In the genomic region with DNA sequence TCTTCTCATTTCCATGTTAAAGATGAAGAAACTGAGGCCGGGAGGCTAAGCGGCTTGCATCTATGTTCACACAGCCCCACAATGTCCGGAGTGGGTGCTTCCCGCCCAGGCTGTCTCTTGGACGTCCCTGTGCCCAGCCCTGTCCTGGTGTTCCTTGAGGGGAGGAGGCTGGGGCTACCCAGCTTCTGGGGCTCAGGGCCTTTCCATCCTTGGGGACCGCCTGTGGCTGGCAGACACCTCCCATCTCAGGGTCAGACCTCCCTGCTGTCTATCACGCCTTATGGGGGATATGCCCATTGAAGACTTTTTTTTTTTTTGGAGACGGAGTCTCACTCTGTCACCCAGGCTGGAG, we compare ENCODE assay signal across 18 cellular contexts.
"Had no signal": no experiment of that assay in that cellular context is flagged by ENCODE, and none has a peak within 500 bp of the region (broad histone marks: within the 10 kb centered on the region; RNA-seq: fewer than 3 reads in every experiment).

No MANE protein-coding gene starts in this region.

- H3K9me3 ChIP-seq: gastrocnemius medialis, neutrophil, thyroid gland had no signal

- H3K9ac ChIP-seq: parathyroid adenoma had no signal

- H3K27ac Mint-ChIP-seq: activated CD4-positive, alpha-beta T cell treated with anti-CD3 and anti-CD28 coated beads, Interleukin-2, amount 10 ng/mL, durations not matched to agents 24 days and 14 days; activated CD8-positive, alpha-beta T cell treated with anti-CD3 and anti-CD28 coated beads, Interleukin-2, amount 10 ng/mL, durations not matched to agents 7 days and 5 days; activated naive CD4-positive, alpha-beta T cell treated with anti-CD3 and anti-CD28 coated beads, Interleukin-2, amount 10 ng/mL, durations not matched to agents 7 days and 5 days; activated naive CD8-positive, alpha-beta T cell treated with anti-CD3 and anti-CD28 coated beads, Interleukin-2, amount 50 U/mL, for 24 hours; naive thymus-derived CD4-positive, alpha-beta T cell; stimulated activated naive B cell treated with anti-CD40 and anti-IgM and Interleukin-4, amounts not matched to agents 10 μg/mL and 1 μg/mL and 100 μg/mL, for 72 hours had no signal

- H3K36me3 Mint-ChIP-seq: activated naive CD4-positive, alpha-beta T cell treated with anti-CD3 and anti-CD28 coated beads, Interleukin-2, amount 10 ng/mL, durations not matched to agents 7 days and 5 days; brain; naive thymus-derived CD4-positive, alpha-beta T cell; stimulated activated naive B cell treated with anti-CD40 and anti-IgM and Interleukin-4, amounts not matched to agents 10 μg/mL and 1 μg/mL and 100 μg/mL, for 72 hours had no signal

- H3K36me3 ChIP-seq: gastrocnemius medialis, neutrophil, thyroid gland had no signal

- H3K4me3 ChIP-seq: gastrocnemius medialis, thyroid gland had no signal

- H3K27ac ChIP-seq: coronary artery, gastrocnemius medialis, neutrophil, parathyroid adenoma, thyroid gland had no signal

- FAIRE-seq: urothelium cell line had no signal

- H3K79me2 ChIP-seq: parathyroid adenoma had no signal

- H3K4me3 Mint-ChIP-seq: activated CD4-positive, alpha-beta T cell treated with anti-CD3 and anti-CD28 coated beads, Interleukin-2, amount 10 ng/mL, durations not matched to agents 24 days and 14 days; activated CD8-positive, alpha-beta T cell treated with anti-CD3 and anti-CD28 coated beads, Interleukin-2, amount 10 ng/mL, durations not matched to agents 7 days and 5 days; activated naive CD4-positive, alpha-beta T cell treated with anti-CD3 and anti-CD28 coated beads, Interleukin-2, amount 10 ng/mL, durations not matched to agents 7 days and 5 days; activated naive CD8-positive, alpha-beta T cell treated with anti-CD3 and anti-CD28 coated beads, Interleukin-2, amount 50 U/mL, for 24 hours; activated T-cell treated with anti-CD3 and anti-CD28 coated beads, Interleukin-2, amount 50 U/mL, for 4 hours; naive thymus-derived CD4-positive, alpha-beta T cell; stimulated activated naive B cell treated with anti-CD40 and anti-IgM and Interleukin-4, amounts not matched to agents 10 μg/mL and 1 μg/mL and 100 μg/mL, for 72 hours had no signal

- H3K4me1 Mint-ChIP-seq: activated CD4-positive, alpha-beta T cell treated with anti-CD3 and anti-CD28 coated beads, Interleukin-2, amount 10 ng/mL, durations not matched to agents 24 days and 14 days; activated naive CD4-positive, alpha-beta T cell treated with anti-CD3 and anti-CD28 coated beads, Interleukin-2, amount 10 ng/mL, durations not matched to agents 7 days and 5 days; activated naive CD8-positive, alpha-beta T cell treated with anti-CD3 and anti-CD28 coated beads, Interleukin-2, amount 50 U/mL, for 24 hours had no signal

- H3K4me1 ChIP-seq: parathyroid adenoma had no signal

- DNase-seq: activated CD4-positive, alpha-beta T cell treated with anti-CD3 and anti-CD28 coated beads, Interleukin-2, amount 10 ng/mL, durations not matched to agents 24 days and 14 days; activated CD4-positive, CD25-positive, alpha-beta regulatory T cell; activated CD8-positive, alpha-beta T cell treated with anti-CD3 and anti-CD28 coated beads, Interleukin-2, amount 10 ng/mL, durations not matched to agents 7 days and 5 days; activated naive CD4-positive, alpha-beta T cell treated with anti-CD3 and anti-CD28 coated beads, Interleukin-2, amount 10 ng/mL, durations not matched to agents 7 days and 5 days; activated naive CD8-positive, alpha-beta T cell treated with anti-CD3 and anti-CD28 coated beads, Interleukin-2, amount 50 U/mL, for 24 hours; activated T-cell treated with anti-CD3 and anti-CD28 coated beads, Interleukin-2, amount 50 U/mL, for 4 hours; central memory CD4-positive, alpha-beta T cell; gastrocnemius medialis; mesenchymal stem cell; naive thymus-derived CD4-positive, alpha-beta T cell; stimulated activated naive B cell treated with anti-CD40 and anti-IgM and Interleukin-4, amounts not matched to agents 10 μg/mL and 1 μg/mL and 100 μg/mL, for 72 hours; thyroid gland had no signal

- ATAC-seq: activated CD8-positive, alpha-beta T cell treated with anti-CD3 and anti-CD28 coated beads, Interleukin-2, amount 10 ng/mL, durations not matched to agents 7 days and 5 days; activated naive CD8-positive, alpha-beta T cell treated with anti-CD3 and anti-CD28 coated beads, Interleukin-2, amount 50 U/mL, for 24 hours; activated T-cell treated with anti-CD3 and anti-CD28 coated beads, Interleukin-2, amount 50 U/mL, for 4 hours; esophagus mucosa; gastrocnemius medialis; naive thymus-derived CD4-positive, alpha-beta T cell; stimulated activated naive B cell treated with anti-CD40 and anti-IgM and Interleukin-4, amounts not matched to agents 10 μg/mL and 1 μg/mL and 100 μg/mL, for 72 hours had no signal

- H2AFZ ChIP-seq: parathyroid adenoma had no signal

- H3K27me3 ChIP-seq: thyroid gland had no signal

- H3K9me3 Mint-ChIP-seq: activated CD4-positive, alpha-beta T cell treated with anti-CD3 and anti-CD28 coated beads, Interleukin-2, amount 10 ng/mL, durations not matched to agents 24 days and 14 days; activated naive CD4-positive, alpha-beta T cell treated with anti-CD3 and anti-CD28 coated beads, Interleukin-2, amount 10 ng/mL, durations not matched to agents 7 days and 5 days; activated naive CD8-positive, alpha-beta T cell treated with anti-CD3 and anti-CD28 coated beads, Interleukin-2, amount 50 U/mL, for 24 hours; activated T-cell treated with anti-CD3 and anti-CD28 coated beads, Interleukin-2, amount 50 U/mL, for 4 hours; brain; stimulated activated naive B cell treated with anti-CD40 and anti-IgM and Interleukin-4, amounts not matched to agents 10 μg/mL and 1 μg/mL and 100 μg/mL, for 72 hours had no signal
